In genomic region chr3:124620600-124621063, GRCh38 we compare ENCODE assay signal across 10 cellular contexts.
DNase-seq lines count a peak whose midpoint lies in the region; ATAC-seq and TF ChIP-seq lines count a peak whose summit lies in the region.
"Had no signal": no experiment of that assay in that cellular context is flagged by ENCODE, and none has a peak within 500 bp of the region (broad histone marks: within the 10 kb centered on the region; RNA-seq: fewer than 3 reads in every experiment).

No MANE protein-coding gene starts in this region.

- DNase-seq in T-helper 2 cell treated with Interferon-gamma antibody and Interleukin-4, amounts not matched to agents 5 μg/mL and 100 μg/mL, for 36 hours (ENCODE audit: low spot score): peak; percentile 39
- DNase-seq in esophagus squamous epithelium (lab: John Stamatoyannopoulos, UW) (no peak), spleen (no peak), NCI-H187 (lab: John Stamatoyannopoulos, UW) (no peak), coronary artery (ENCODE audit: low spot score) (no peak), NCI-H2171 treated with DMSO at 0.1 percent for 48 hours (lab: John Stamatoyannopoulos, UW) (no peak)
- DNase-seq: naive B cell had no signal

- H3K27me3 Mint-ChIP-seq in T-helper 2 cell treated with Interferon-gamma antibody and Interleukin-4, amounts not matched to agents 5 μg/mL and 100 μg/mL, for 36 hours (ENCODE audit: low read depth): peaks cover 16% of the 10 kb centered on the region
- H3K27me3 Mint-ChIP-seq: naive B cell had no signal

- no peaks in the 10 kb centered on the region for H3K27me3 ChIP-seq in esophagus squamous epithelium
- no peaks in the 10 kb centered on the region for H3K27me3 ChIP-seq in spleen (replicated peaks in 1 of 7)

- peak overlapping the region; percentile 76 for H3K27ac Mint-ChIP-seq in T-helper 2 cell treated with Interferon-gamma antibody and Interleukin-4, amounts not matched to agents 5 μg/mL and 100 μg/mL, for 36 hours

- H3K4me3 Mint-ChIP-seq in T-helper 2 cell treated with Interferon-gamma antibody and Interleukin-4, amounts not matched to agents 5 μg/mL and 100 μg/mL, for 36 hours: peak overlapping the region; percentile 68

- H3K36me3 Mint-ChIP-seq in T-helper 2 cell treated with Interferon-gamma antibody and Interleukin-4, amounts not matched to agents 5 μg/mL and 100 μg/mL, for 36 hours (ENCODE audit: low read depth): no peaks in the 10 kb centered on the region
- H3K36me3 Mint-ChIP-seq: naive B cell had no signal

- H3K4me3 ChIP-seq in esophagus squamous epithelium (peak overlapping the region in 1 of 4 donors; percentile 11), spleen (peak overlapping the region in 1 of 8 donors; percentile 29), coronary artery (no peak overlapping the region)
- H3K4me3 ChIP-seq: SK-N-MC had no signal

- H3K4me1 ChIP-seq in esophagus squamous epithelium: peaks cover 0 to 13% (median 13%) of the 10 kb centered on the region in 3 donors
- H3K4me1 ChIP-seq in spleen: peaks cover 13 to 34% (median 26%) of the 10 kb centered on the region in 6 donors

- TF ChIP-seq POLR2A in esophagus squamous epithelium (IDR thresholded peaks at IDR 0.05): no peak
- no peak for TF ChIP-seq POLR2A in spleen (IDR thresholded peaks at IDR 0.05)

- no peaks in the 10 kb centered on the region for H3K9me3 Mint-ChIP-seq in T-helper 2 cell treated with Interferon-gamma antibody and Interleukin-4, amounts not matched to agents 5 μg/mL and 100 μg/mL, for 36 hours
- H3K9me3 Mint-ChIP-seq: naive B cell had no signal

- intact Hi-C loops in esophagus squamous epithelium (cut with DNase I) (loop anchor here (10.0 kb wide), 1 partner anchor 944 kb away; no protein-coding TSS in a partner anchor), spleen (cut with DNase I; ENCODE audit: low total_unique reads) (no loop called here)

- TF ChIP-seq CTCF in esophagus squamous epithelium (IDR thresholded peaks at IDR 0.05) (no peak), spleen (IDR thresholded peaks at IDR 0.05 in 8 of 11, conservative IDR thresholded peaks at IDR 0.05 in 3 of 11) (peak in 3 of 11 experiments; percentile 22 to 30 (median 27)), coronary artery (IDR thresholded peaks at IDR 0.05) (no peak)

- H3K4me1 Mint-ChIP-seq in T-helper 2 cell treated with Interferon-gamma antibody and Interleukin-4, amounts not matched to agents 5 μg/mL and 100 μg/mL, for 36 hours (ENCODE audit: low read depth): peaks cover 25% of the 10 kb centered on the region

- no peaks in the 10 kb centered on the region for H3K36me3 ChIP-seq in esophagus squamous epithelium
- H3K36me3 ChIP-seq in spleen: no peaks in the 10 kb centered on the region

- ATAC-seq in GM18517 (IDR thresholded peaks at IDR 0.05; ENCODE audit: unreplicated experiment) (peak; percentile 52), HG03175 (IDR thresholded peaks at IDR 0.05; ENCODE audit: unreplicated experiment) (peak; percentile 55)

- no peaks in the 10 kb centered on the region for H3K9me3 ChIP-seq in esophagus squamous epithelium
- H3K9me3 ChIP-seq in spleen: no peaks in the 10 kb centered on the region

- H3K27ac ChIP-seq in esophagus squamous epithelium (peak overlapping the region in 3 of 4 donors; percentile 8 to 51 (median 13)), spleen (peak overlapping the region in 7 of 8 donors; percentile 32 to 81 (median 75)), coronary artery (peak overlapping the region in 1 of 2 donors; percentile 1)
- H3K27ac ChIP-seq: SK-N-MC had no signal

- 33 to 57% methylated on average over 1 to 6 of the region's 6 CpGs for WGBS in esophagus squamous epithelium, 2 donors
- 19 to 33% (median 29%) methylated on average over 6 of the region's 6 CpGs for WGBS in spleen, 5 donors
